In genomic region chr2:235779444-235779896, GRCh38 we compare ENCODE assay signal across 9 cellular contexts.
DNase-seq lines count a peak whose midpoint lies in the region; ATAC-seq, FAIRE-seq and TF ChIP-seq lines count a peak whose summit lies in the region.
"Had no signal": no experiment of that assay in that cellular context is flagged by ENCODE, and none has a peak within 500 bp of the region (broad histone marks: within the 10 kb centered on the region; RNA-seq: fewer than 3 reads in every experiment).

No MANE protein-coding gene starts in this region.

- TF ChIP-seq POLR2A in breast epithelium (IDR thresholded peaks at IDR 0.05): no peak

- no peaks in the 10 kb centered on the region for H3K9me3 ChIP-seq in breast epithelium

- H3K4me3 ChIP-seq in breast epithelium: no peak overlapping the region
- H3K4me3 ChIP-seq: SK-N-MC had no signal

- FAIRE-seq in TTC549 (lab: Jason Lieb, UNC): peak; percentile 59

- peak in 2 of 3 donors; percentile 52 to 59 for TF ChIP-seq CTCF in breast epithelium (IDR thresholded peaks at IDR 0.05)

- H3K4me1 ChIP-seq in breast epithelium: no peaks in the 10 kb centered on the region

- ATAC-seq in GM21528 (IDR thresholded peaks at IDR 0.05; ENCODE audit: low FRiP score, unreplicated experiment) (peak; percentile 79), HG03039 (IDR thresholded peaks at IDR 0.05; ENCODE audit: unreplicated experiment) (no peak)

- peak; percentile 22 for DNase-seq in CMK (ENCODE audit: low read depth)
- DNase-seq in NCI-H1436 (lab: John Stamatoyannopoulos, UW): peak; percentile 76
- peak; percentile 36 to 68 for DNase-seq in breast epithelium (ENCODE audit: low spot score in 2 of 2)
- DNase-seq in iris pigment epithelial cell (ENCODE audit: low read depth): peak; percentile 66
- DNase-seq in stimulated activated CD4-positive, alpha-beta T cell treated with anti-CD3 and anti-CD28 coated beads, Interleukin-15, amount 100 ng/mL, for 48 hours (ENCODE audit: low read depth in 2 of 2): peak; percentile 44 to 64

- H3K27me3 ChIP-seq in breast epithelium: no peaks in the 10 kb centered on the region

- H3K36me3 ChIP-seq in breast epithelium: no peaks in the 10 kb centered on the region

- no peak overlapping the region for H3K27ac ChIP-seq in breast epithelium
- H3K27ac ChIP-seq: SK-N-MC had no signal

- intact Hi-C loops in breast epithelium (cut with DNase I; ENCODE audit: low total_unique reads): no loop called here

Comparison
In these comparisons a context has a peak if more than half of its experiments do, and no peak if none do; other contexts are left out.
1. DNase-seq: peak in every context shown above with its lines; median percentile 76 in NCI-H1436; 66 in iris pigment epithelial cell; 54 in stimulated activated CD4-positive, alpha-beta T cell treated with anti-CD3 and anti-CD28 coated beads, Interleukin-15, amount 100 ng/mL, for 48 hours; 52 in breast epithelium; 22 in CMK.